In the genomic region with DNA sequence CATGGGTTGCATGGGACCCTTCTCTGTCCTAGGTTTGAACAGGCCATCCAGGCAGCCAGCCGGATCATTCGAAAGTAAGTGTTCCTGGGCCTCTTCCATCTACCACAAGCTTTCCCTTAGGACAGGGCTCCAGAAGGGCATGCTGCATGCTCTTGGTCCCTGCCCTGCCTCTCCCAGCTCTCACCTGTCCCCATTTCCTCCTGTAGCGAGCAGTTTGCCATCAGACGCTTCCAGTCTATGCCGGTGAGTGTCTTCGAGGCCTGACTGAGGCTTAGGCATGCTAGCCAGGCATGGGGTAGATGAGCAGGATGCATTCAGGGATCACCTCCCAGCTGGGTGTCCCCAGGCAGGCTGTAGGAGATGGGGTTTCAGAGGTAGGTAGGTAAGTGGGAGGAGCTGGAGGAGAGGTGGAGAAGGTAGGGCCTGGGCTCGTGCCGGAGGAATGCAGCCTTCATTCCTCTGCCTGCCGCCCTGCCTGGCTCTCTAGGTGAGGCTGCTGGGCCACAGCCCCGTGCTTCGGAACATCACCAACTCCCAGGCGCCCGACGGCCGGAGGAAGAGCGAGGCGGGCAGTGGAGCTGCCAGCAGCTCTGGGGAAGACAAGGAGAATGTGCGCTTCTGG, we compare ENCODE assay signal across 11 cellular contexts. TPM values are rescaled to one million over a fixed set of nuclear protein-coding genes. Genes with fewer than 3 reads are reported as not detected.
DNase-seq lines count a peak whose midpoint lies in the region; ATAC-seq and TF ChIP-seq lines count a peak whose summit lies in the region.
"Had no signal": no experiment of that assay in that cellular context is flagged by ENCODE, and none has a peak within 500 bp of the region (broad histone marks: within the 10 kb centered on the region; RNA-seq: fewer than 3 reads in every experiment).

No MANE protein-coding gene starts in this region.

- H3K4me1 Mint-ChIP-seq in T-helper 2 cell treated with Interferon-gamma antibody and Interleukin-4, amounts not matched to agents 5 μg/mL and 100 μg/mL, for 36 hours (ENCODE audit: low read depth), result peaks cover 50% of the 10 kb centered on the region
- peaks cover 49% of the 10 kb centered on the region for H3K4me1 Mint-ChIP-seq in WTC11
- H3K4me1 Mint-ChIP-seq in stimulated activated naive B cell treated with anti-CD40 and anti-IgM and Interleukin-4, amounts not matched to agents 10 μg/mL and 1 μg/mL and 100 μg/mL, for 72 hours, result peaks cover 60 to 85% of the 10 kb centered on the region in 2 donors

- H3K9me3 Mint-ChIP-seq in T-helper 2 cell treated with Interferon-gamma antibody and Interleukin-4, amounts not matched to agents 5 μg/mL and 100 μg/mL, for 36 hours, result no peaks in the 10 kb centered on the region
- no peaks in the 10 kb centered on the region for H3K9me3 Mint-ChIP-seq in WTC11
- H3K9me3 Mint-ChIP-seq in stimulated activated naive B cell treated with anti-CD40 and anti-IgM and Interleukin-4, amounts not matched to agents 10 μg/mL and 1 μg/mL and 100 μg/mL, for 72 hours, result no peaks in the 10 kb centered on the region

- H3K4me3 Mint-ChIP-seq in T-helper 2 cell treated with Interferon-gamma antibody and Interleukin-4, amounts not matched to agents 5 μg/mL and 100 μg/mL, for 36 hours, result peak overlapping the region; percentile 46
- H3K4me3 Mint-ChIP-seq in WTC11, result peak overlapping the region; percentile 34
- H3K4me3 Mint-ChIP-seq in stimulated activated naive B cell treated with anti-CD40 and anti-IgM and Interleukin-4, amounts not matched to agents 10 μg/mL and 1 μg/mL and 100 μg/mL, for 72 hours, result no peak overlapping the region

- H3K4me3 ChIP-seq in iPS-18c (ENCODE audit: insufficient read depth, low read depth, low read length), result peak overlapping the region; percentile 40

- DNase-seq in T-helper 2 cell treated with Interferon-gamma antibody and Interleukin-4, amounts not matched to agents 5 μg/mL and 100 μg/mL, for 36 hours (ENCODE audit: low spot score), result no peak
- DNase-seq in T-helper 2 cell (no peak), WTC11 (ENCODE audit: low spot score) (peak; percentile 69), left colon (no peak), pons (ENCODE audit: low spot score) (no peak)
- no peak for DNase-seq in stimulated activated naive B cell treated with anti-CD40 and anti-IgM and Interleukin-4, amounts not matched to agents 10 μg/mL and 1 μg/mL and 100 μg/mL, for 72 hours
- no peak for DNase-seq in NK-92 treated with Interleukin-12 subunit alpha and Interleukin-12 subunit beta, amount 100 ng/mL, for 24 hours (lab: John Stamatoyannopoulos, UW)
- DNase-seq: ACHN; activated CD4-positive, alpha-beta T cell treated with anti-CD3 and anti-CD28 coated beads for 1 hour had no signal

- peak overlapping the region; percentile 90 for H3K27ac Mint-ChIP-seq in T-helper 2 cell treated with Interferon-gamma antibody and Interleukin-4, amounts not matched to agents 5 μg/mL and 100 μg/mL, for 36 hours
- H3K27ac Mint-ChIP-seq in WTC11, result peak overlapping the region; percentile 95
- H3K27ac Mint-ChIP-seq in stimulated activated naive B cell treated with anti-CD40 and anti-IgM and Interleukin-4, amounts not matched to agents 10 μg/mL and 1 μg/mL and 100 μg/mL, for 72 hours, result peak overlapping the region; percentile 91

- H3K9me3 ChIP-seq in iPS-18c (ENCODE audit: control insufficient read depth, insufficient read depth, low read length), result no peaks in the 10 kb centered on the region

- H3K36me3 Mint-ChIP-seq in T-helper 2 cell treated with Interferon-gamma antibody and Interleukin-4, amounts not matched to agents 5 μg/mL and 100 μg/mL, for 36 hours (ENCODE audit: low read depth), result peaks cover 87% of the 10 kb centered on the region
- H3K36me3 Mint-ChIP-seq in WTC11, result peaks cover 41% of the 10 kb centered on the region
- peaks cover 27 to 32% of the 10 kb centered on the region in 2 donors for H3K36me3 Mint-ChIP-seq in stimulated activated naive B cell treated with anti-CD40 and anti-IgM and Interleukin-4, amounts not matched to agents 10 μg/mL and 1 μg/mL and 100 μg/mL, for 72 hours

- intact Hi-C loops in left colon (cut with DNase I, micrococcal nuclease), result no loop called here

- H3K27me3 Mint-ChIP-seq in T-helper 2 cell treated with Interferon-gamma antibody and Interleukin-4, amounts not matched to agents 5 μg/mL and 100 μg/mL, for 36 hours (ENCODE audit: low read depth), result no peaks in the 10 kb centered on the region
- peaks cover 4% of the 10 kb centered on the region; the same call in 1 of the 2 replicates for H3K27me3 Mint-ChIP-seq in WTC11 (ENCODE audit: low read depth)
- H3K27me3 Mint-ChIP-seq in stimulated activated naive B cell treated with anti-CD40 and anti-IgM and Interleukin-4, amounts not matched to agents 10 μg/mL and 1 μg/mL and 100 μg/mL, for 72 hours, result no peaks in the 10 kb centered on the region

- no peak for TF ChIP-seq CTCF in WTC11 (IDR thresholded peaks at IDR 0.05)

- POLR2A ChIA-PET in WTC11 (lab: Charles Lee), result interaction anchor here (0.8 to 2.1 kb wide), 5 partner anchors 13 to 67 kb away, joined by 3 to 8 read pairs (median 4); a partner anchor contains a TSS

- ATAC-seq in WTC11 (peak; percentile 57), left colon (no peak)
- no peak for ATAC-seq in stimulated activated naive B cell treated with anti-CD40 and anti-IgM and Interleukin-4, amounts not matched to agents 10 μg/mL and 1 μg/mL and 100 μg/mL, for 72 hours (replicated peaks)
- ATAC-seq: Panc1 had no signal

- CTCF ChIA-PET in WTC11 (lab: Charles Lee), result interaction anchor here (0.6 to 3.9 kb wide), 13 partner anchors 11 to 272 kb away, joined by 3 to 79 read pairs (median 5); a partner anchor contains a TSS

TF ChIP-seq in WTC11, 78 proteins besides CTCF, POLR2A, EP300 and RAD21:
- TF ChIP-seq TEAD1 (CRISPR knock-in tag; IDR thresholded peaks at IDR 0.05) (peak; percentile 46; the same call in 1 of the 2 replicates), MYBL2 (CRISPR knock-in tag; IDR thresholded peaks at IDR 0.05) (no peak), FOXP1 (CRISPR knock-in tag; IDR thresholded peaks at IDR 0.05; ENCODE audit: borderline replicate concordance) (peak; percentile 33; the same call in 1 of the 2 replicates)
- TF ChIP-seq, protein P1, sequence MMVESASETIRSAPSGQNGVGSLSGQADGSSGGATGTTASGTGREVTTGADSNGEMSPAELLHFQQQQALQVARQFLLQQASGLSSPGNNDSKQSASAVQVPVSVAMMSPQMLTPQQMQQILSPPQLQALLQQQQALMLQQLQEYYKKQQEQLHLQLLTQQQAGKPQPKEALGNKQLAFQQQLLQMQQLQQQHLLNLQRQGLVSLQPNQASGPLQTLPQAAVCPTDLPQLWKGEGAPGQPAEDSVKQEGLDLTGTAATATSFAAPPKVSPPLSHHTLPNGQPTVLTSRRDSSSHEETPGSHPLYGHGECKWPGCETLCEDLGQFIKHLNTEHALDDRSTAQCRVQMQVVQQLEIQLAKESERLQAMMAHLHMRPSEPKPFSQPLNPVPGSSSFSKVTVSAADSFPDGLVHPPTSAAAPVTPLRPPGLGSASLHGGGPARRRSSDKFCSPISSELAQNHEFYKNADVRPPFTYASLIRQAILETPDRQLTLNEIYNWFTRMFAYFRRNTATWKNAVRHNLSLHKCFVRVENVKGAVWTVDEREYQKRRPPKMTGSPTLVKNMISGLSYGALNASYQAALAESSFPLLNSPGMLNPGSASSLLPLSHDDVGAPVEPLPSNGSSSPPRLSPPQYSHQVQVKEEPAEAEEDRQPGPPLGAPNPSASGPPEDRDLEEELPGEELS (CRISPR knock-in tag; IDR thresholded peaks at IDR 0.05), result 0 out of 2 replicates have a peak, but pooled peaks have one; percentile 44

RNA-seq across cellular contexts. Expression of a gene that starts 4.3 kb away (rescaled TPM):
- total RNA-seq in WTC11 (2021) (35.2 to 37.5 TPM (median 37.4 TPM) in 3 replicates), left colon (10 to 100 TPM; 19.5 to 33.5 TPM)

RNA-seq across cellular contexts. Expression of a gene that starts 13.8 kb away (rescaled TPM):
- total RNA-seq in WTC11 (2021) (55.3 to 58.7 TPM (median 57.6 TPM) in 3 replicates), left colon (10 to 100 TPM; 80.5 to 82.2 TPM)

RNA-seq across cellular contexts. Expression of a gene that starts 19.1 kb away (rescaled TPM):
- total RNA-seq in WTC11 (2021) (0.41 to 0.72 TPM (median 0.64 TPM) in 3 replicates), left colon (under 1 TPM in 1 of 2 donors, not detected in 1; 0.14 TPM)

RNA-seq across cellular contexts. Expression of a gene that starts 20.0 kb away (rescaled TPM):
- total RNA-seq in WTC11 (2021), result 2.8 to 4.1 TPM (median 3.1 TPM) in 3 replicates
- total RNA-seq in left colon, result 10 to 100 TPM; 14.2 to 19.3 TPM

RNA-seq across cellular contexts. Expression of a gene that starts 32.8 kb away (rescaled TPM):
- total RNA-seq in WTC11 (2021), result 109 to 129 TPM (median 113 TPM) in 3 replicates
- 10 to 100 TPM; 13.3 to 19.8 TPM for total RNA-seq in left colon

Comparison
In these comparisons a context has a peak if more than half of its experiments do, and no peak if none do; other contexts are left out.
1. H3K4me3 Mint-ChIP-seq: peak in T-helper 2 cell treated with Interferon-gamma antibody and Interleukin-4, amounts not matched to agents 5 μg/mL and 100 μg/mL, for 36 hours (single experiment) and WTC11 (single experiment); none in stimulated activated naive B cell treated with anti-CD40 and anti-IgM and Interleukin-4, amounts not matched to agents 10 μg/mL and 1 μg/mL and 100 μg/mL, for 72 hours (0 of 2).
2. Peak in every context shown above with its lines, with median percentiles within 50 percentile points of each other: H3K27ac Mint-ChIP-seq.